ENCODE assay signal across 24 cellular contexts in genomic region chrX:154776753-154777152, GRCh38. TPM values are rescaled to one million over a fixed set of nuclear protein-coding genes. Genes with fewer than 3 reads are reported as not detected.
DNase-seq lines count a peak whose midpoint lies in the region; TF ChIP-seq lines count a peak whose summit lies in the region.
"Had no signal": no experiment of that assay in that cellular context is flagged by ENCODE, and none has a peak within 500 bp of the region (broad histone marks: within the 10 kb centered on the region; RNA-seq: fewer than 3 reads in every experiment).

No MANE protein-coding gene starts in this region.

- no peak overlapping the region for H2BK15ac ChIP-seq in mesenchymal stem cell (ENCODE audit: low read depth, poor library complexity, severe bottlenecking)

- H3K4me3 ChIP-seq in neutrophil (ENCODE audit: low read depth in 1 of 2, low read length in 1 of 2) (no peak overlapping the region), mesenchymal stem cell (ENCODE audit: insufficient read depth in 1 of 2, low read depth in 1 of 2, low read length in 2 of 2) (no peak overlapping the region)
- H3K4me3 ChIP-seq: GM12878, GM23248, SJCRH30 had no signal

- H4K8ac ChIP-seq in mesenchymal stem cell (ENCODE audit: low read length): no peak overlapping the region

- peaks cover 49% of the 10 kb centered on the region for H3K36me3 Mint-ChIP-seq in activated naive CD4-positive, alpha-beta T cell treated with anti-CD3 and anti-CD28 coated beads, Interleukin-2, amount 10 ng/mL, durations not matched to agents 7 days and 5 days
- peaks cover 39% of the 10 kb centered on the region for H3K36me3 Mint-ChIP-seq in activated T-helper 1 cell treated with anti-CD3 and anti-CD28 coated beads, Interleukin-12 subunit alpha, Interleukin-12 subunit beta, Interleukin-2, Interleukin-4 antibody, amounts not matched to agents 30 ng/mL and 10 ng/mL and 1 ng/mL, durations not matched to agents 14 hours and 24 hours and 36 hours (ENCODE audit: low read depth)

- no peak overlapping the region for H3K4me2 ChIP-seq in mesenchymal stem cell (ENCODE audit: low read length, poor library complexity, severe bottlenecking)

- H3K79me1 ChIP-seq in mesenchymal stem cell (replicated peaks; ENCODE audit: low read length, poor library complexity, severe bottlenecking): peaks cover 1% of the 10 kb centered on the region

- H3K4me1 Mint-ChIP-seq in activated naive CD4-positive, alpha-beta T cell treated with anti-CD3 and anti-CD28 coated beads, Interleukin-2, amount 10 ng/mL, durations not matched to agents 7 days and 5 days: peaks cover 25% of the 10 kb centered on the region
- H3K4me1 Mint-ChIP-seq in activated T-helper 1 cell treated with anti-CD3 and anti-CD28 coated beads, Interleukin-12 subunit alpha, Interleukin-12 subunit beta, Interleukin-2, Interleukin-4 antibody, amounts not matched to agents 30 ng/mL and 10 ng/mL and 1 ng/mL, durations not matched to agents 14 hours and 24 hours and 36 hours (ENCODE audit: low read depth): peaks cover 18% of the 10 kb centered on the region
- H3K4me1 Mint-ChIP-seq: H9 had no signal

- H2BK5ac ChIP-seq in mesenchymal stem cell (ENCODE audit: low read depth, low read length, poor library complexity, severe bottlenecking): no peak overlapping the region

- no peak overlapping the region for H3K9ac ChIP-seq in mesenchymal stem cell (ENCODE audit: low read length)
- H3K9ac ChIP-seq: GM23248 had no signal

- H3K9me3 ChIP-seq in neutrophil: no peaks in the 10 kb centered on the region
- H3K9me3 ChIP-seq in mesenchymal stem cell (ENCODE audit: control insufficient read depth, low read length): no peaks in the 10 kb centered on the region
- H3K9me3 ChIP-seq: BE2C, SJCRH30 had no signal

- H2BK12ac ChIP-seq in mesenchymal stem cell (ENCODE audit: low read length in 2 of 2): no peak overlapping the region

- no peak overlapping the region for H2BK120ac ChIP-seq in mesenchymal stem cell (ENCODE audit: low read depth, low read length)

- TF ChIP-seq CTCF in neutrophil (IDR thresholded peaks at IDR 0.05): no peak

- intact Hi-C loops in activated T-helper 1 cell treated with anti-CD3 and anti-CD28 coated beads, Interleukin-12 subunit alpha, Interleukin-12 subunit beta, Interleukin-2, Interleukin-4 antibody, amounts not matched to agents 30 ng/mL and 10 ng/mL and 1 ng/mL, durations not matched to agents 14 hours and 24 hours and 36 hours (cut with micrococcal nuclease): loop anchor here (1.0 to 2.0 kb wide), 3 partner anchors 14 to 64 kb away; partner anchors contain the start of gene DKC1

- no peak overlapping the region for H2AK5ac ChIP-seq in mesenchymal stem cell (ENCODE audit: low read length, severe bottlenecking)

- CTCF ChIA-PET in activated naive CD4-positive, alpha-beta T cell treated with anti-CD3 and anti-CD28 coated beads, Interleukin-2, amount 10 ng/mL, durations not matched to agents 7 days and 5 days (lab: Charles Lee): no interaction called here

- H3K23ac ChIP-seq in mesenchymal stem cell (ENCODE audit: low read length in 2 of 2): no peak overlapping the region

- no peak overlapping the region for H2AFZ ChIP-seq in mesenchymal stem cell (ENCODE audit: low read depth, low read length)
- H2AFZ ChIP-seq: GM23248 had no signal

- H3K4me1 ChIP-seq in neutrophil (ENCODE audit: control insufficient read depth in 1 of 2, insufficient read depth in 1 of 2, low read depth in 1 of 2, low read length in 1 of 2): no peaks in the 10 kb centered on the region
- no peaks in the 10 kb centered on the region for H3K4me1 ChIP-seq in mesenchymal stem cell (ENCODE audit: control insufficient read depth, insufficient read depth, low read depth, low read length)
- H3K4me1 ChIP-seq: BE2C, SJCRH30 had no signal

- WGBS in mesenchymal stem cell: 100% methylated on average over 1 of the region's 2 CpGs

- H3K27ac ChIP-seq in neutrophil (peak overlapping the region; percentile 10), mesenchymal stem cell (ENCODE audit: low read length, poor library complexity, severe bottlenecking) (no peak overlapping the region)
- H3K27ac ChIP-seq: SJCRH30 had no signal

- no peak overlapping the region for H3K4ac ChIP-seq in mesenchymal stem cell (ENCODE audit: low read depth in 1 of 2, low read length in 2 of 2)

- H4K91ac ChIP-seq in mesenchymal stem cell (ENCODE audit: low read length): no peak overlapping the region

- H3K27me3 ChIP-seq in neutrophil (no peaks in the 10 kb centered on the region), mesenchymal stem cell (ENCODE audit: control insufficient read depth in 1 of 2, insufficient read depth in 1 of 2, low read length in 2 of 2) (no peaks in the 10 kb centered on the region)
- H3K27me3 ChIP-seq: BE2C, SJCRH30 had no signal

- no peaks in the 10 kb centered on the region for H3K9me3 Mint-ChIP-seq in activated naive CD4-positive, alpha-beta T cell treated with anti-CD3 and anti-CD28 coated beads, Interleukin-2, amount 10 ng/mL, durations not matched to agents 7 days and 5 days
- no peaks in the 10 kb centered on the region for H3K9me3 Mint-ChIP-seq in activated T-helper 1 cell treated with anti-CD3 and anti-CD28 coated beads, Interleukin-12 subunit alpha, Interleukin-12 subunit beta, Interleukin-2, Interleukin-4 antibody, amounts not matched to agents 30 ng/mL and 10 ng/mL and 1 ng/mL, durations not matched to agents 14 hours and 24 hours and 36 hours
- H3K9me3 Mint-ChIP-seq: CD4-positive, CD25-positive, alpha-beta regulatory T cell had no signal

- no peak overlapping the region for H3K14ac ChIP-seq in mesenchymal stem cell (ENCODE audit: low read length in 2 of 2)

- peaks cover 77% of the 10 kb centered on the region for H3K36me3 ChIP-seq in neutrophil
- H3K36me3 ChIP-seq in mesenchymal stem cell (ENCODE audit: control insufficient read depth in 1 of 2, insufficient read depth in 2 of 2, low read depth in 1 of 2, low read length in 2 of 2): peaks cover 48 to 50% of the 10 kb centered on the region in 2 experiments

- no peak overlapping the region for H3K18ac ChIP-seq in mesenchymal stem cell (ENCODE audit: low read depth in 1 of 2, low read length in 2 of 2)

- no peak overlapping the region for H3K4me3 Mint-ChIP-seq in activated naive CD4-positive, alpha-beta T cell treated with anti-CD3 and anti-CD28 coated beads, Interleukin-2, amount 10 ng/mL, durations not matched to agents 7 days and 5 days
- H3K4me3 Mint-ChIP-seq in activated T-helper 1 cell treated with anti-CD3 and anti-CD28 coated beads, Interleukin-12 subunit alpha, Interleukin-12 subunit beta, Interleukin-2, Interleukin-4 antibody, amounts not matched to agents 30 ng/mL and 10 ng/mL and 1 ng/mL, durations not matched to agents 14 hours and 24 hours and 36 hours: no peak overlapping the region
- H3K4me3 Mint-ChIP-seq: CD4-positive, CD25-positive, alpha-beta regulatory T cell had no signal

- no peak for DNase-seq in activated naive CD4-positive, alpha-beta T cell treated with anti-CD3 and anti-CD28 coated beads, Interleukin-2, amount 10 ng/mL, durations not matched to agents 7 days and 5 days
- no peak for DNase-seq in activated naive CD4-positive, alpha-beta T cell treated with anti-CD3 and anti-CD28 coated beads, Interleukin-2, amount 50 U/mL, for 16 hours
- peak; percentile 16 for DNase-seq in OCI-M1 (lab: John Stamatoyannopoulos, UW)
- no peak for DNase-seq in activated T-helper 1 cell treated with anti-CD3 and anti-CD28 coated beads, Interleukin-12 subunit alpha, Interleukin-12 subunit beta, Interleukin-2, Interleukin-4 antibody, amounts not matched to agents 30 ng/mL and 10 ng/mL and 1 ng/mL, durations not matched to agents 14 hours and 24 hours and 36 hours (ENCODE audit: low spot score)
- DNase-seq in HuH-7 (ENCODE audit: low spot score): no peak
- no peak for DNase-seq in mesenchymal stem cell
- DNase-seq: BE2C, COR-L47, DMS 273 treated with DMSO at 0.1 percent for 48 hours, DND-41, GM23248, H9, Kasumi-1, NCI-H1694 treated with DMSO at 0.1 percent for 48 hours, NCI-H2081 treated with DMSO at 0.1 percent for 48 hours, NCI-H2171 treated with DMSO at 0.1 percent for 48 hours, NCI-H524 treated with DMSO at 0.1 percent for 48 hours, NCI-H82, SJCRH30 had no signal

- H3K27ac Mint-ChIP-seq in activated naive CD4-positive, alpha-beta T cell treated with anti-CD3 and anti-CD28 coated beads, Interleukin-2, amount 10 ng/mL, durations not matched to agents 7 days and 5 days: peak overlapping the region; percentile 19
- H3K27ac Mint-ChIP-seq in activated T-helper 1 cell treated with anti-CD3 and anti-CD28 coated beads, Interleukin-12 subunit alpha, Interleukin-12 subunit beta, Interleukin-2, Interleukin-4 antibody, amounts not matched to agents 30 ng/mL and 10 ng/mL and 1 ng/mL, durations not matched to agents 14 hours and 24 hours and 36 hours: peak overlapping the region; percentile 34
- H3K27ac Mint-ChIP-seq: H9 had no signal

- no peaks in the 10 kb centered on the region for H3K27me3 Mint-ChIP-seq in activated naive CD4-positive, alpha-beta T cell treated with anti-CD3 and anti-CD28 coated beads, Interleukin-2, amount 10 ng/mL, durations not matched to agents 7 days and 5 days
- no peaks in the 10 kb centered on the region for H3K27me3 Mint-ChIP-seq in activated T-helper 1 cell treated with anti-CD3 and anti-CD28 coated beads, Interleukin-12 subunit alpha, Interleukin-12 subunit beta, Interleukin-2, Interleukin-4 antibody, amounts not matched to agents 30 ng/mL and 10 ng/mL and 1 ng/mL, durations not matched to agents 14 hours and 24 hours and 36 hours (ENCODE audit: insufficient read depth)
- H3K27me3 Mint-ChIP-seq: CD4-positive, CD25-positive, alpha-beta regulatory T cell had no signal

RNA-seq across cellular contexts. Expression of gene DKC1, which starts 14.1 kb away (rescaled TPM):
- 186 and 188 TPM in 2 replicates for total RNA-seq in activated T-helper 1 cell treated with anti-CD3 and anti-CD28 coated beads, Interleukin-12 subunit alpha, Interleukin-12 subunit beta, Interleukin-2, Interleukin-4 antibody, amounts not matched to agents 30 ng/mL and 10 ng/mL and 1 ng/mL, durations not matched to agents 14 hours and 24 hours and 36 hours
- polyA plus RNA-seq in mesenchymal stem cell (2013, experiment 1 of 2): 31.1 TPM
- polyA plus RNA-seq in mesenchymal stem cell (2013, experiment 2 of 2): 35.1 TPM

RNA-seq across cellular contexts. Expression of gene GAB3, which starts 25.9 kb away (rescaled TPM):
- 5.1 TPM in 2 replicates for total RNA-seq in activated T-helper 1 cell treated with anti-CD3 and anti-CD28 coated beads, Interleukin-12 subunit alpha, Interleukin-12 subunit beta, Interleukin-2, Interleukin-4 antibody, amounts not matched to agents 30 ng/mL and 10 ng/mL and 1 ng/mL, durations not matched to agents 14 hours and 24 hours and 36 hours
- polyA plus RNA-seq in mesenchymal stem cell (2013, experiment 1 of 2): 2.8 TPM
- 2.4 TPM for polyA plus RNA-seq in mesenchymal stem cell (2013, experiment 2 of 2)
- total RNA-seq: SJCRH30 had no signal

RNA-seq across cellular contexts. Expression of gene MPP1, which starts 28.5 kb away (rescaled TPM):
- total RNA-seq in activated T-helper 1 cell treated with anti-CD3 and anti-CD28 coated beads, Interleukin-12 subunit alpha, Interleukin-12 subunit beta, Interleukin-2, Interleukin-4 antibody, amounts not matched to agents 30 ng/mL and 10 ng/mL and 1 ng/mL, durations not matched to agents 14 hours and 24 hours and 36 hours: 27.8 and 28.7 TPM in 2 replicates
- polyA plus RNA-seq in mesenchymal stem cell (2013, experiment 1 of 2): 24.8 TPM
- polyA plus RNA-seq in mesenchymal stem cell (2013, experiment 2 of 2): 26.0 TPM
- total RNA-seq: SJCRH30 had no signal

RNA-seq across cellular contexts. Expression of gene SMIM9, which starts 57.7 kb away (rescaled TPM):
- total RNA-seq in activated T-helper 1 cell treated with anti-CD3 and anti-CD28 coated beads, Interleukin-12 subunit alpha, Interleukin-12 subunit beta, Interleukin-2, Interleukin-4 antibody, amounts not matched to agents 30 ng/mL and 10 ng/mL and 1 ng/mL, durations not matched to agents 14 hours and 24 hours and 36 hours: not detected in 2 replicates
- polyA plus RNA-seq in mesenchymal stem cell (2013, experiment 1 of 2): not detected
- polyA plus RNA-seq in mesenchymal stem cell (2013, experiment 2 of 2): not detected
- total RNA-seq: A673; CD4-positive, CD25-positive, alpha-beta regulatory T cell; GM12878; GM23248; H9; MCF 10A; SJCRH30 had no signal
- polyA plus RNA-seq: CD4-positive, CD25-positive, alpha-beta regulatory T cell; GM12878; GM23248 had no signal
